Comparison of ENCODE assay signal across 8 cellular contexts in genomic region chrX:153687121-153688039, GRCh38. TPM values are rescaled to one million over a fixed set of nuclear protein-coding genes. Genes with fewer than 3 reads are reported as not detected.
DNase-seq lines count a peak whose midpoint lies in the region; ATAC-seq, FAIRE-seq and TF ChIP-seq lines count a peak whose summit lies in the region.

SLC6A8 (plus strand) TSS chrX:153687926; CDS start chrX:153688575, 649 bp downstream.

- no peaks in the 10 kb centered on the region for H3K36me3 ChIP-seq in A673 (ENCODE audit: insufficient read depth, low read length, poor library complexity, severe bottlenecking)
- no peaks in the 10 kb centered on the region for H3K36me3 ChIP-seq in neural progenitor cell

- no peaks in the 10 kb centered on the region for H3K4me1 Mint-ChIP-seq in activated T-helper 1 cell treated with anti-CD3 and anti-CD28 coated beads, Interleukin-12 subunit alpha, Interleukin-12 subunit beta, Interleukin-2, Interleukin-4 antibody, amounts not matched to agents 30 ng/mL and 10 ng/mL and 1 ng/mL, durations not matched to agents 14 hours and 24 hours and 36 hours (ENCODE audit: low read depth)
- H3K4me1 Mint-ChIP-seq in neural progenitor cell = peaks cover 20% of the 10 kb centered on the region

- CTCF ChIA-PET in A673 (lab: Charles Lee) = interaction anchor here (1.0 kb wide), 1 partner anchor 260 kb away, joined by 3 read pairs; no protein-coding TSS in a partner anchor

- peaks cover 40% of the 10 kb centered on the region for H3F3A ChIP-seq in neural progenitor cell (ENCODE audit: low read depth)

- peaks cover 10% of the 10 kb centered on the region for H3K27me3 Mint-ChIP-seq in activated T-helper 1 cell treated with anti-CD3 and anti-CD28 coated beads, Interleukin-12 subunit alpha, Interleukin-12 subunit beta, Interleukin-2, Interleukin-4 antibody, amounts not matched to agents 30 ng/mL and 10 ng/mL and 1 ng/mL, durations not matched to agents 14 hours and 24 hours and 36 hours (ENCODE audit: insufficient read depth)
- H3K27me3 Mint-ChIP-seq in neural progenitor cell (ENCODE audit: insufficient read depth, low read depth) = peaks cover 4% of the 10 kb centered on the region

- peaks cover 52% of the 10 kb centered on the region for H3K79me2 ChIP-seq in neural progenitor cell (ENCODE audit: low read depth)

- no peaks in the 10 kb centered on the region for H3K36me3 Mint-ChIP-seq in activated T-helper 1 cell treated with anti-CD3 and anti-CD28 coated beads, Interleukin-12 subunit alpha, Interleukin-12 subunit beta, Interleukin-2, Interleukin-4 antibody, amounts not matched to agents 30 ng/mL and 10 ng/mL and 1 ng/mL, durations not matched to agents 14 hours and 24 hours and 36 hours (ENCODE audit: low read depth)
- H3K36me3 Mint-ChIP-seq in neural progenitor cell = peaks cover 2% of the 10 kb centered on the region

- TF ChIP-seq CTCF in A673 (conservative IDR thresholded peaks at IDR 0.05; ENCODE audit: low read depth, low read length) (peak; percentile 32; the same call in 1 of the 2 replicates), GM12873 (IDR thresholded peaks at IDR 0.05; ENCODE audit: insufficient read depth, low read depth, low read length, missing control alignments) (peak; percentile 45), fibroblast of villous mesenchyme (IDR thresholded peaks at IDR 0.05; ENCODE audit: insufficient read depth, low read depth, low read length) (peak; percentile 20), neural progenitor cell (IDR thresholded peaks at IDR 0.05) (peak; percentile 51)

- peak; percentile 62 for DNase-seq in A673 (ENCODE audit: low spot score)
- DNase-seq in NCI-H460 (ENCODE audit: extremely low read depth, low read depth) = peak; percentile 68
- DNase-seq in activated T-helper 1 cell treated with anti-CD3 and anti-CD28 coated beads, Interleukin-12 subunit alpha, Interleukin-12 subunit beta, Interleukin-2, Interleukin-4 antibody, amounts not matched to agents 30 ng/mL and 10 ng/mL and 1 ng/mL, durations not matched to agents 14 hours and 24 hours and 36 hours (ENCODE audit: low spot score) = peak; percentile 6
- DNase-seq in fibroblast of villous mesenchyme (ENCODE audit: low read depth) = peak; percentile 54
- DNase-seq in neural progenitor cell (ENCODE audit: low spot score) = peak; percentile 83
- DNase-seq in urothelium cell line (ENCODE audit: low spot score) = peak; percentile 80

- no TSS peak for BruUV-seq in A673 (replicated peaks; lab: Mats Ljungman, UMichigan)

- H3K4me3 Mint-ChIP-seq in activated T-helper 1 cell treated with anti-CD3 and anti-CD28 coated beads, Interleukin-12 subunit alpha, Interleukin-12 subunit beta, Interleukin-2, Interleukin-4 antibody, amounts not matched to agents 30 ng/mL and 10 ng/mL and 1 ng/mL, durations not matched to agents 14 hours and 24 hours and 36 hours = peak within 1 kb of the TSS; percentile 66
- H3K4me3 Mint-ChIP-seq in neural progenitor cell = peak within 1 kb of the TSS; percentile 80

- POLR2A ChIA-PET in A673 (lab: Charles Lee; ENCODE audit: low non-redundant PET) = interaction anchor here (0.7 kb wide), 1 partner anchor 279 kb away, joined by 6 read pairs; no protein-coding TSS in a partner anchor

- no peak within 1 kb of the TSS for H2AFZ ChIP-seq in neural progenitor cell (replicated peaks)

- peak within 1 kb of the TSS; percentile 46 for H3K4me3 ChIP-seq in A673 (ENCODE audit: low read depth, low read length, poor library complexity, severe bottlenecking)
- H3K4me3 ChIP-seq in fibroblast of villous mesenchyme (ENCODE audit: low read depth, low read length) = peak within 1 kb of the TSS; percentile 45
- peak within 1 kb of the TSS; percentile 61 for H3K4me3 ChIP-seq in neural progenitor cell

- intact Hi-C loops in A673 (cut with micrococcal nuclease; ENCODE audit: unreplicated experiment) = no loop called here
- intact Hi-C loops in activated T-helper 1 cell treated with anti-CD3 and anti-CD28 coated beads, Interleukin-12 subunit alpha, Interleukin-12 subunit beta, Interleukin-2, Interleukin-4 antibody, amounts not matched to agents 30 ng/mL and 10 ng/mL and 1 ng/mL, durations not matched to agents 14 hours and 24 hours and 36 hours (cut with micrococcal nuclease) = no loop called here

- H3K27ac ChIP-seq in A673 (ENCODE audit: low read depth, low read length, poor library complexity, severe bottlenecking) = peak within 1 kb of the TSS; percentile 30
- peak within 1 kb of the TSS; percentile 97 for H3K27ac ChIP-seq in neural progenitor cell

- H3K9me3 ChIP-seq in A673 (ENCODE audit: low read depth, low read length, poor library complexity, severe bottlenecking) = no peaks in the 10 kb centered on the region
- H3K9me3 ChIP-seq in neural progenitor cell (ENCODE audit: low read depth) = no peaks in the 10 kb centered on the region

- H3K9ac ChIP-seq in neural progenitor cell = peak within 1 kb of the TSS; percentile 45

- FAIRE-seq in urothelium cell line (lab: Jason Lieb, UNC) = no peak

- peak within 1 kb of the TSS; percentile 89 for H3K4me2 ChIP-seq in neural progenitor cell

- ATAC-seq in HG03175 (IDR thresholded peaks at IDR 0.05; ENCODE audit: unreplicated experiment) = no peak

- H3K4me1 ChIP-seq in A673 (ENCODE audit: insufficient read depth, low read length, poor library complexity, severe bottlenecking) (peaks cover 5% of the 10 kb centered on the region), neural progenitor cell (peaks cover 3% of the 10 kb centered on the region)

- no peak within 1 kb of the TSS for H3K27ac Mint-ChIP-seq in activated T-helper 1 cell treated with anti-CD3 and anti-CD28 coated beads, Interleukin-12 subunit alpha, Interleukin-12 subunit beta, Interleukin-2, Interleukin-4 antibody, amounts not matched to agents 30 ng/mL and 10 ng/mL and 1 ng/mL, durations not matched to agents 14 hours and 24 hours and 36 hours
- H3K27ac Mint-ChIP-seq in neural progenitor cell = peak within 1 kb of the TSS; percentile 97

- H3K27me3 ChIP-seq in A673 (replicated peaks; ENCODE audit: insufficient read depth, low read depth, low read length, poor library complexity) (no peaks in the 10 kb centered on the region), neural progenitor cell (no peaks in the 10 kb centered on the region)

- H4K20me1 ChIP-seq in neural progenitor cell (ENCODE audit: low read depth) = peaks cover 35% of the 10 kb centered on the region

- no peaks in the 10 kb centered on the region for H3K9me3 Mint-ChIP-seq in activated T-helper 1 cell treated with anti-CD3 and anti-CD28 coated beads, Interleukin-12 subunit alpha, Interleukin-12 subunit beta, Interleukin-2, Interleukin-4 antibody, amounts not matched to agents 30 ng/mL and 10 ng/mL and 1 ng/mL, durations not matched to agents 14 hours and 24 hours and 36 hours
- H3K9me3 Mint-ChIP-seq in neural progenitor cell = peaks cover 13% of the 10 kb centered on the region

RNA-seq across cellular contexts. Expression of gene SLC6A8, which starts in this region (rescaled TPM):
- total RNA-seq in A673 (2021) (41.4 and 49.8 TPM in 2 replicates), fibroblast of villous mesenchyme (9.1 and 12.2 TPM in 2 replicates), neural progenitor cell (ENCODE audit: low replicate concordance) (94.1 and 191 TPM in 2 replicates)
- 42.0 and 45.6 TPM in 2 replicates for total RNA-seq in NCI-H460 (2014; rRNA removed; shearing (Covaris generic))
- polyA plus RNA-seq in NCI-H460 (2014; cell fraction: nucleus; rRNA removed) = 78.0 and 79.4 TPM in 2 replicates
- total RNA-seq in activated T-helper 1 cell treated with anti-CD3 and anti-CD28 coated beads, Interleukin-12 subunit alpha, Interleukin-12 subunit beta, Interleukin-2, Interleukin-4 antibody, amounts not matched to agents 30 ng/mL and 10 ng/mL and 1 ng/mL, durations not matched to agents 14 hours and 24 hours and 36 hours = 5.9 and 6.0 TPM in 2 replicates

Comparison
In these comparisons a context has a peak if more than half of its experiments do, and no peak if none do; other contexts are left out.
1. DNase-seq: peak in every context shown above with its lines; median percentile 83 in neural progenitor cell; 80 in urothelium cell line; 68 in NCI-H460; 62 in A673; 54 in fibroblast of villous mesenchyme; 6 in activated T-helper 1 cell treated with anti-CD3 and anti-CD28 coated beads, Interleukin-12 subunit alpha, Interleukin-12 subunit beta, Interleukin-2, Interleukin-4 antibody, amounts not matched to agents 30 ng/mL and 10 ng/mL and 1 ng/mL, durations not matched to agents 14 hours and 24 hours and 36 hours.